Comparison of ENCODE assay signal across 8 cellular contexts in the genomic region with DNA sequence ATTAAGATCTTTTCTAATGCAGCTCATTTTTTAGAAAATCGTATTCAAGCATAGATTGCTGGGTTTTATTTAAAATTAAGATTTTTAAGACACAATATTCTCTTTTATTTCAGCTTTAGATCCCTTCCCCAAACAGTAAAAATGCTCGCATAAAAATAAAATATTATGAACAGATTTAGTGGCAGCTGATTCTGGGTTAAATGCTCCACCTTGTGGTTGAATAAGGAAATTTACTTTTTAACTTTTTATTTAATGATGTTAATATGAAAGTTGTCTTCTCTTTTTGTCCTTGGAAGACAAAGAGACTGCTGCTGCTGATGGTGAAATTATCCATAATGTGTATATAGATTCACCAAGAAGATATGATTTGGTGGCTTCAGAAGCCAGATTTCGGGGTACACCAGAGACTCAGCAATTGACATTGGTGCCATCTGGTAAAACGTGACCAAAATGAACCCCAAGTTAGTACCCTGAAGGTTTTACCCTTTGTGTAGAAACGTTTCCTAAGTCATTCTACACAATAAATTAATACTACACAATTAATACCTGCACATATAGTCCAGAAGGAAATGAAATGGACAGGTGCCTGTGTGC.
DNase-seq lines count a peak whose midpoint lies in the region; ATAC-seq, FAIRE-seq and TF ChIP-seq lines count a peak whose summit lies in the region.

No MANE protein-coding gene starts in this region.

- no peaks in the 10 kb centered on the region for H3K36me3 Mint-ChIP-seq in HFFc6 (ENCODE audit: low read depth)
- no peaks in the 10 kb centered on the region for H3K36me3 Mint-ChIP-seq in activated naive CD8-positive, alpha-beta T cell treated with anti-CD3 and anti-CD28 coated beads, Interleukin-2, amount 50 U/mL, for 24 hours (ENCODE audit: low read depth)

- FAIRE-seq in TTC549 (lab: Jason Lieb, UNC): peak; percentile 79

- H3K4me3 ChIP-seq in AG09309 (ENCODE audit: control insufficient read depth, low read depth, low read length): no peak overlapping the region

- H3K27ac Mint-ChIP-seq in HFFc6: no peak overlapping the region
- no peak overlapping the region for H3K27ac Mint-ChIP-seq in activated naive CD8-positive, alpha-beta T cell treated with anti-CD3 and anti-CD28 coated beads, Interleukin-2, amount 50 U/mL, for 24 hours

- DNase-seq in AG09309 (ENCODE audit: low read depth) (no peak), HFFc6 (peak; percentile 12), iris pigment epithelial cell (ENCODE audit: low read depth) (peak; percentile 28), NCI-H226 (no peak)
- no peak for DNase-seq in activated naive CD8-positive, alpha-beta T cell treated with anti-CD3 and anti-CD28 coated beads, Interleukin-2, amount 50 U/mL, for 24 hours

- peaks cover 8% of the 10 kb centered on the region; the same call in 1 of the 2 replicates for H3K4me1 Mint-ChIP-seq in HFFc6 (ENCODE audit: low read depth)
- H3K4me1 Mint-ChIP-seq in activated naive CD8-positive, alpha-beta T cell treated with anti-CD3 and anti-CD28 coated beads, Interleukin-2, amount 50 U/mL, for 24 hours: no peaks in the 10 kb centered on the region

- peaks cover 1% of the 10 kb centered on the region for H3K27me3 Mint-ChIP-seq in HFFc6 (ENCODE audit: insufficient read depth)
- peaks cover 7% of the 10 kb centered on the region for H3K27me3 Mint-ChIP-seq in activated naive CD8-positive, alpha-beta T cell treated with anti-CD3 and anti-CD28 coated beads, Interleukin-2, amount 50 U/mL, for 24 hours

- no peaks in the 10 kb centered on the region for H3K9me3 Mint-ChIP-seq in HFFc6
- no peaks in the 10 kb centered on the region for H3K9me3 Mint-ChIP-seq in activated naive CD8-positive, alpha-beta T cell treated with anti-CD3 and anti-CD28 coated beads, Interleukin-2, amount 50 U/mL, for 24 hours

- ATAC-seq in HG03025 (IDR thresholded peaks at IDR 0.05; ENCODE audit: low FRiP score, unreplicated experiment) (no peak), HG02938 (IDR thresholded peaks at IDR 0.05; ENCODE audit: unreplicated experiment) (no peak)
- ATAC-seq in activated naive CD8-positive, alpha-beta T cell treated with anti-CD3 and anti-CD28 coated beads, Interleukin-2, amount 50 U/mL, for 24 hours: no peak

- H3K4me3 Mint-ChIP-seq in HFFc6: no peak overlapping the region
- H3K4me3 Mint-ChIP-seq in activated naive CD8-positive, alpha-beta T cell treated with anti-CD3 and anti-CD28 coated beads, Interleukin-2, amount 50 U/mL, for 24 hours: no peak overlapping the region

- TF ChIP-seq CTCF in AG09309 (IDR thresholded peaks at IDR 0.05; ENCODE audit: control insufficient read depth, insufficient read depth, low read depth, low read length, missing control alignments) (peak; percentile 43), HFFc6 (IDR thresholded peaks at IDR 0.05) (peak; percentile 89)

Comparison
In these comparisons a context has a peak if more than half of its experiments do, and no peak if none do; other contexts are left out.
1. DNase-seq: peak in HFFc6 (single experiment) and iris pigment epithelial cell (single experiment); none in AG09309 (single experiment), activated naive CD8-positive, alpha-beta T cell treated with anti-CD3 and anti-CD28 coated beads, Interleukin-2, amount 50 U/mL, for 24 hours (single experiment) and NCI-H226 (single experiment).